Comparison of ENCODE assay signal across 8 cellular contexts in the genomic region with DNA sequence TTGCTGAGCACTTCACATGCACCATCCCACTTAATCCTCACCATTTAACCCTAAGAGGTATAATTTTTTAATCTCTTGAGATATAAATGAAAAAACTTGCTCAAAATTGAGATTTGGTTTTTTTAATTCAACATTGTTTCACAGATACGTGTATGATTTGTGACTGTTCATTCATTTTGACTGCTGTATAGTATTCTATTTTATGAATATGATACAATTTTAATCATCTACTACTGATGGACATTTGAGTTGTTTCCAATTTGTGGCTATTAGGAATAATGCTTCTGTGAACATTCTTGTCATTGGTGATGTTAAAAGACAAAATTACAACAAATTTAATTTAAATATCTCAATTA. TPM values are rescaled to one million over a fixed set of nuclear protein-coding genes. Genes with fewer than 3 reads are reported as not detected.
DNase-seq lines count a peak whose midpoint lies in the region; ATAC-seq and TF ChIP-seq lines count a peak whose summit lies in the region.

No MANE protein-coding gene starts in this region.

- peak overlapping the region; percentile 76 for H3K4me3 ChIP-seq in suprapubic skin

- intact Hi-C loops in activated naive CD4-positive, alpha-beta T cell treated with anti-CD3 and anti-CD28 coated beads for 36 hours (cut with micrococcal nuclease), result loop anchor here (2.0 to 5.0 kb wide), 3 partner anchors 166 to 265 kb away; partner anchors contain the start of gene SMIM12

- peaks cover 6% of the 10 kb centered on the region for H3K9me3 Mint-ChIP-seq in activated naive CD4-positive, alpha-beta T cell treated with anti-CD3 and anti-CD28 coated beads for 36 hours
- peaks cover 17% of the 10 kb centered on the region for H3K9me3 Mint-ChIP-seq in activated CD8-positive, alpha-beta T cell treated with anti-CD3 and anti-CD28 coated beads, Interleukin-2, amount 10 ng/mL, durations not matched to agents 7 days and 5 days (ENCODE audit: insufficient read depth)
- peaks cover 0 to 5% (median 3%) of the 10 kb centered on the region in 6 donors for H3K9me3 Mint-ChIP-seq in immature natural killer cell

- H3K27me3 ChIP-seq in suprapubic skin, result no peaks in the 10 kb centered on the region

- no peak overlapping the region for H3K27ac Mint-ChIP-seq in activated naive CD4-positive, alpha-beta T cell treated with anti-CD3 and anti-CD28 coated beads for 36 hours
- H3K27ac Mint-ChIP-seq in activated CD8-positive, alpha-beta T cell treated with anti-CD3 and anti-CD28 coated beads, Interleukin-2, amount 10 ng/mL, durations not matched to agents 7 days and 5 days, result no peak overlapping the region
- H3K27ac Mint-ChIP-seq in immature natural killer cell, result peak overlapping the region in 1 of 6 donors; percentile 37

- peaks cover 6% of the 10 kb centered on the region for H3K9me3 ChIP-seq in suprapubic skin

- H3K27me3 Mint-ChIP-seq in activated naive CD4-positive, alpha-beta T cell treated with anti-CD3 and anti-CD28 coated beads for 36 hours (ENCODE audit: low read depth), result no peaks in the 10 kb centered on the region
- H3K27me3 Mint-ChIP-seq in activated CD8-positive, alpha-beta T cell treated with anti-CD3 and anti-CD28 coated beads, Interleukin-2, amount 10 ng/mL, durations not matched to agents 7 days and 5 days (ENCODE audit: low read depth), result peaks cover 5% of the 10 kb centered on the region
- H3K27me3 Mint-ChIP-seq in immature natural killer cell (ENCODE audit: low read depth in 3 of 3), result peaks cover 0 to 6% (median 4%) of the 10 kb centered on the region in 3 donors

- TF ChIP-seq EP300 in suprapubic skin (IDR thresholded peaks at IDR 0.05), result no peak

- CTCF ChIA-PET in activated naive CD4-positive, alpha-beta T cell treated with anti-CD3 and anti-CD28 coated beads for 36 hours (lab: Charles Lee), result interaction anchor here (0.8 kb wide), 1 partner anchor 46 kb away, joined by 5 read pairs; no protein-coding TSS in a partner anchor
- CTCF ChIA-PET in activated CD8-positive, alpha-beta T cell treated with anti-CD3 and anti-CD28 coated beads, Interleukin-2, amount 10 ng/mL, durations not matched to agents 7 days and 5 days (lab: Charles Lee), result interaction anchor here (1.0 to 1.9 kb wide), 3 partner anchors 20 to 166 kb away, joined by 3 to 8 read pairs (median 3); partner anchors contain the start of gene ZMYM1

- peak overlapping the region; percentile 93 for H3K4me3 Mint-ChIP-seq in activated naive CD4-positive, alpha-beta T cell treated with anti-CD3 and anti-CD28 coated beads for 36 hours
- peak overlapping the region; percentile 39 for H3K4me3 Mint-ChIP-seq in activated CD8-positive, alpha-beta T cell treated with anti-CD3 and anti-CD28 coated beads, Interleukin-2, amount 10 ng/mL, durations not matched to agents 7 days and 5 days
- H3K4me3 Mint-ChIP-seq in immature natural killer cell, result peak overlapping the region; percentile 27 to 100 (median 57)

- H3K4me1 Mint-ChIP-seq in activated naive CD4-positive, alpha-beta T cell treated with anti-CD3 and anti-CD28 coated beads for 36 hours (ENCODE audit: low read depth), result peaks cover 28% of the 10 kb centered on the region
- H3K4me1 Mint-ChIP-seq in activated CD8-positive, alpha-beta T cell treated with anti-CD3 and anti-CD28 coated beads, Interleukin-2, amount 10 ng/mL, durations not matched to agents 7 days and 5 days (ENCODE audit: low read depth), result peaks cover 17% of the 10 kb centered on the region
- H3K4me1 Mint-ChIP-seq in immature natural killer cell, result peaks cover 34 to 42% of the 10 kb centered on the region in 2 donors

- no peak for TF ChIP-seq POLR2A in suprapubic skin (IDR thresholded peaks at IDR 0.05)

- no peak for ATAC-seq in activated CD8-positive, alpha-beta T cell treated with anti-CD3 and anti-CD28 coated beads, Interleukin-2, amount 10 ng/mL, durations not matched to agents 7 days and 5 days

- no peaks in the 10 kb centered on the region for H3K36me3 ChIP-seq in suprapubic skin

- peaks cover 9% of the 10 kb centered on the region for H3K36me3 Mint-ChIP-seq in activated naive CD4-positive, alpha-beta T cell treated with anti-CD3 and anti-CD28 coated beads for 36 hours (ENCODE audit: low read depth)
- peaks cover 34% of the 10 kb centered on the region for H3K36me3 Mint-ChIP-seq in activated CD8-positive, alpha-beta T cell treated with anti-CD3 and anti-CD28 coated beads, Interleukin-2, amount 10 ng/mL, durations not matched to agents 7 days and 5 days (ENCODE audit: low read depth)
- peaks cover 2 to 9% (median 4%) of the 10 kb centered on the region in 3 donors for H3K36me3 Mint-ChIP-seq in immature natural killer cell

- DNase-seq in activated naive CD4-positive, alpha-beta T cell treated with anti-CD3 and anti-CD28 coated beads for 36 hours, result no peak
- no peak for DNase-seq in activated naive CD4-positive, alpha-beta T cell treated with anti-CD3 and anti-CD28 coated beads, Interleukin-2, amount 50 U/mL, for 16 hours
- no peak for DNase-seq in activated CD8-positive, alpha-beta T cell treated with anti-CD3 and anti-CD28 coated beads, Interleukin-2, amount 10 ng/mL, durations not matched to agents 7 days and 5 days
- DNase-seq in immature natural killer cell (no peak), suprapubic skin (ENCODE audit: low spot score in 2 of 2) (no peak), cerebellum (ENCODE audit: low spot score) (no peak), MV-4-11 (lab: John Stamatoyannopoulos, UW) (no peak), NCI-H446 treated with DMSO at 0.1 percent for 48 hours (lab: John Stamatoyannopoulos, UW) (no peak)

- no peak overlapping the region for H3K27ac ChIP-seq in suprapubic skin

- H3K4me1 ChIP-seq in suprapubic skin, result peaks cover 21% of the 10 kb centered on the region

- no peak for TF ChIP-seq CTCF in suprapubic skin (IDR thresholded peaks at IDR 0.05)

- WGBS in suprapubic skin, result 94% methylated on average over 1 of the region's 1 CpG

- POLR2A ChIA-PET in activated CD8-positive, alpha-beta T cell treated with anti-CD3 and anti-CD28 coated beads, Interleukin-2, amount 10 ng/mL, durations not matched to agents 7 days and 5 days (lab: Charles Lee), result interaction anchor here (0.6 to 2.6 kb wide), 3 partner anchors 47 to 173 kb away, joined by 3 to 23 read pairs (median 10); partner anchors contain the start of genes SMIM12, TMEM35B and ZMYM1

RNA-seq across cellular contexts. Expression of gene ZMYM6, which starts 0.6 kb away (rescaled TPM):
- 10 to 100 TPM; 18.5 to 19.1 TPM for total RNA-seq in activated naive CD4-positive, alpha-beta T cell treated with anti-CD3 and anti-CD28 coated beads for 36 hours
- total RNA-seq in activated CD8-positive, alpha-beta T cell treated with anti-CD3 and anti-CD28 coated beads, Interleukin-2, amount 10 ng/mL, durations not matched to agents 7 days and 5 days, result 10 to 100 TPM; 15.2 to 19.2 TPM
- 1 to 10 TPM; 5.9 to 8.0 (median 6.2) TPM for polyA plus RNA-seq in immature natural killer cell
- total RNA-seq in suprapubic skin, result 10 to 100 TPM; 14.4 to 26.2 (median 14.9) TPM
- total RNA-seq in cerebellum, result 37.5 TPM

RNA-seq across cellular contexts. Expression of gene ZMYM1, which starts 46.8 kb away (rescaled TPM):
- total RNA-seq in activated naive CD4-positive, alpha-beta T cell treated with anti-CD3 and anti-CD28 coated beads for 36 hours, result 1 to 10 TPM; 7.3 to 7.9 TPM
- 10 to 100 TPM; 19.6 to 21.4 TPM for total RNA-seq in activated CD8-positive, alpha-beta T cell treated with anti-CD3 and anti-CD28 coated beads, Interleukin-2, amount 10 ng/mL, durations not matched to agents 7 days and 5 days
- polyA plus RNA-seq in immature natural killer cell, result 10 to 100 TPM in 2 of 3 donors, 1 to 10 TPM in 1; 8.6 to 18.9 (median 10.2) TPM
- total RNA-seq in suprapubic skin, result 10 to 100 TPM in 2 of 4 donors, 1 to 10 TPM in 2; 6.7 to 15.9 (median 12.0) TPM
- total RNA-seq in cerebellum, result 32.1 TPM

RNA-seq across cellular contexts. Expression of gene TMEM35B, which starts 47.2 kb away (rescaled TPM):
- total RNA-seq in activated naive CD4-positive, alpha-beta T cell treated with anti-CD3 and anti-CD28 coated beads for 36 hours, result 10 to 100 TPM; 18.2 to 19.9 TPM
- total RNA-seq in activated CD8-positive, alpha-beta T cell treated with anti-CD3 and anti-CD28 coated beads, Interleukin-2, amount 10 ng/mL, durations not matched to agents 7 days and 5 days, result 10 to 100 TPM; 24.8 to 26.7 TPM
- polyA plus RNA-seq in immature natural killer cell, result 100 to 1,000 TPM; 124 to 214 (median 186) TPM
- total RNA-seq in suprapubic skin, result 10 to 100 TPM in 1 of 4 donors, 1 to 10 TPM in 3; 6.5 to 12.2 (median 8.6) TPM
- total RNA-seq in cerebellum, result 6.2 TPM

Comparison
In these comparisons a context has a peak if more than half of its experiments do, and no peak if none do; other contexts are left out.
1. H3K4me3 Mint-ChIP-seq: peak in every context shown above with its lines; median percentile 93 in activated naive CD4-positive, alpha-beta T cell treated with anti-CD3 and anti-CD28 coated beads for 36 hours; 57 in immature natural killer cell; 39 in activated CD8-positive, alpha-beta T cell treated with anti-CD3 and anti-CD28 coated beads, Interleukin-2, amount 10 ng/mL, durations not matched to agents 7 days and 5 days.